8 cellular contexts compared by ENCODE assay signal in the genomic region with DNA sequence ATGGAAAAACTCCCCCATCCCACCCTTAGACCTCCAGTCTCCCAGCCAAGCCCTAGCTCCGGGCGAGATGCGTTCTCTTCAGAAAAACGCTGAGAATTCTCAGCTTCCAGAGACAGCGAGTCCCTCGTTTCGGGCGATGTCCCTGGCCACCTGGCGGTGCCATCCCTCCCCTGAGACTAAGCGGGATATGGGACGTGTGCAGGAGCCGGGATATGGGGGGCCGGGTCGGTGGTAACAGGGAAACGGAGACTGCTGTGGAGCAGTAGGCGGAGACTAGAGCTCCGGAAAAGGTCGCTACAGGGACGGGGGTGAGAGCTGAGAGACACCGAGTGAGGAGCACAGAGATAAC. TPM values are rescaled to one million over a fixed set of nuclear protein-coding genes. Genes with fewer than 3 reads are reported as not detected.
A peak's percentile ranks its signal among the peaks of the same experiment; 100 is the strongest.
DNase-seq lines count a peak whose midpoint lies in the region; ATAC-seq and TF ChIP-seq lines count a peak whose summit lies in the region.

No MANE protein-coding gene starts in this region.

- H3K9me3 ChIP-seq in H9 (ENCODE audit: control insufficient read depth, low read depth, low read length) (no peaks in the 10 kb centered on the region), uterus (no peaks in the 10 kb centered on the region)

- peak overlapping the region; percentile 86; the same call in 1 of the 2 replicates for H3K14ac ChIP-seq in H9 (ENCODE audit: insufficient read depth, low read length)

- no peak overlapping the region for H3K27ac ChIP-seq in H9 (ENCODE audit: insufficient read length, low read depth, low read length)
- peak overlapping the region; percentile 64 for H3K27ac ChIP-seq in caudate nucleus (ENCODE audit: low read depth, low read length)
- no peak overlapping the region for H3K27ac ChIP-seq in uterus

- no peaks in the 10 kb centered on the region for H3K79me2 ChIP-seq in H9 (ENCODE audit: insufficient read depth, low read length)

- H3K79me1 ChIP-seq in H9 (ENCODE audit: insufficient read depth, low read depth, low read length, poor library complexity, severe bottlenecking) = no peaks in the 10 kb centered on the region

- H2AK5ac ChIP-seq in H9 (ENCODE audit: insufficient read length, low read length) = no peak overlapping the region

- no peak for DNase-seq in H9
- DNase-seq in LoVo (ENCODE audit: low spot score) = peak; percentile 77
- peak in 2 of 61 donors; percentile 46 to 57 for DNase-seq in caudate nucleus (lab: John Stamatoyannopoulos, UW)
- DNase-seq in memory B cell (ENCODE audit: low spot score in 2 of 2) = peak in 1 of 2 donors; percentile 4
- DNase-seq in uterus = no peak
- DNase-seq in SKM-1 treated with dmso at 0.1 percent for 144 hours (lab: John Stamatoyannopoulos, UW; ENCODE audit: unreplicated experiment) = no peak
- DNase-seq in T-helper 9 cell = no peak

- H3K4me1 Mint-ChIP-seq in H9 = peaks cover 25 to 26% of the 10 kb centered on the region in 2 experiments
- H3K4me1 Mint-ChIP-seq in memory B cell = peaks cover 17% of the 10 kb centered on the region

- H3K36me3 Mint-ChIP-seq in H9 (ENCODE audit: insufficient read depth in 1 of 3, low read depth in 3 of 3) (no peaks in the 10 kb centered on the region), memory B cell (peaks cover 4% of the 10 kb centered on the region)

- intact Hi-C loops in uterus (cut with DNase I; ENCODE audit: low total_unique reads) = no loop called here

- H3K23ac ChIP-seq in H9 (ENCODE audit: insufficient read length, low read depth, low read length) = no peak overlapping the region

- H3K4me2 ChIP-seq in H9 (ENCODE audit: insufficient read depth, insufficient read length, low read length) = peak overlapping the region; percentile 75

- H3K18ac ChIP-seq in H9 (ENCODE audit: insufficient read length, low read depth, low read length) = peak overlapping the region; percentile 73

- no peak overlapping the region for H4K91ac ChIP-seq in H9 (ENCODE audit: insufficient read length, low read depth, low read length)

- H2BK20ac ChIP-seq in H9 (ENCODE audit: low read depth, low read length, poor library complexity, severe bottlenecking) = no peak overlapping the region

- peak overlapping the region; percentile 55 to 58 for H3K4me3 ChIP-seq in uterus

- H3K23me2 ChIP-seq in H9 (ENCODE audit: insufficient read length, low read depth, low read length, poor library complexity, severe bottlenecking) = peaks cover 17% of the 10 kb centered on the region

- ATAC-seq in GM18511 (IDR thresholded peaks at IDR 0.05; ENCODE audit: unreplicated experiment) = peak; percentile 75
- peak; percentile 55 for ATAC-seq in memory B cell (ENCODE audit: low read depth)

- no peak overlapping the region for H3T11ph ChIP-seq in H9 (ENCODE audit: low read length)

- H3K4ac ChIP-seq in H9 (ENCODE audit: low read depth, low read length) = no peak overlapping the region

- H3K27me3 ChIP-seq in H9 (ENCODE audit: insufficient read depth, low read length) = no peaks in the 10 kb centered on the region; the same call in 1 of the 2 replicates
- no peaks in the 10 kb centered on the region for H3K27me3 ChIP-seq in uterus

- H2AFZ ChIP-seq in H9 (ENCODE audit: low read length) = peak overlapping the region; percentile 66

- H3K27ac Mint-ChIP-seq in H9 = peak overlapping the region; percentile 96 to 98 (median 97)
- peak overlapping the region; percentile 79 for H3K27ac Mint-ChIP-seq in memory B cell

- peak overlapping the region; percentile 86 to 95 for H3K4me3 Mint-ChIP-seq in H9
- peak overlapping the region; percentile 97 for H3K4me3 Mint-ChIP-seq in memory B cell

- TF ChIP-seq POLR2A in uterus (IDR thresholded peaks at IDR 0.05) = no peak

- H2BK5ac ChIP-seq in H9 (ENCODE audit: insufficient read length, low read length) = no peak overlapping the region

- H3K36me3 ChIP-seq in uterus = no peaks in the 10 kb centered on the region

- H3K27me3 Mint-ChIP-seq in H9 (ENCODE audit: low read depth) (peaks cover 32% of the 10 kb centered on the region), memory B cell (peaks cover 13% of the 10 kb centered on the region)

- TF ChIP-seq CTCF in H9 (conservative IDR thresholded peaks at IDR 0.05) = peak; percentile 54
- no peak for TF ChIP-seq CTCF in uterus (IDR thresholded peaks at IDR 0.05)

- H3K56ac ChIP-seq in H9 (ENCODE audit: insufficient read length, low read depth, low read length) = no peak overlapping the region

- 0 out of 2 replicates have a peak, but pooled peaks cover 4% of the 10 kb centered on the region for H3K4me1 ChIP-seq in H9 (ENCODE audit: insufficient read depth, low read length)
- no peaks in the 10 kb centered on the region for H3K4me1 ChIP-seq in uterus

- H2BK15ac ChIP-seq in H9 (ENCODE audit: low read depth, low read length) = no peak overlapping the region

- WGBS in H9 (ENCODE audit: extremely low coverage, insufficient read length, low lambda C conversion rate) = no CpG with 5 or more reads among the region's 20 CpGs

- H4K5ac ChIP-seq in H9 (ENCODE audit: insufficient read length, low read depth, low read length) = no peak overlapping the region

- no peak overlapping the region for H4K8ac ChIP-seq in H9 (replicated peaks; ENCODE audit: insufficient read length, low read depth, low read length)

- H3K9me3 Mint-ChIP-seq in H9 = no peaks in the 10 kb centered on the region
- no peaks in the 10 kb centered on the region for H3K9me3 Mint-ChIP-seq in memory B cell

- H2BK120ac ChIP-seq in H9 (ENCODE audit: low read depth, low read length, poor library complexity, severe bottlenecking) = no peak overlapping the region

- no peak overlapping the region for H2BK12ac ChIP-seq in H9 (ENCODE audit: insufficient read length, low read depth, low read length)

- H3K9ac ChIP-seq in H9 (ENCODE audit: extremely low read depth, insufficient read length, low read length) = peak overlapping the region; percentile 62

- H4K20me1 ChIP-seq in H9 (ENCODE audit: control insufficient read depth, insufficient read depth, insufficient read length) = no peaks in the 10 kb centered on the region

RNA-seq across cellular contexts. Expression of a gene that starts 0.4 kb away (rescaled TPM):
- 8.1 and 9.9 TPM in 2 replicates for total RNA-seq in H9 (2021)
- total RNA-seq in uterus = 1 to 10 TPM in 1 of 4 donors, under 1 TPM in 1, not detected in 2; 0.37 to 2.2 TPM
